1 cellular context compared by ENCODE assay signal in the genomic region with DNA sequence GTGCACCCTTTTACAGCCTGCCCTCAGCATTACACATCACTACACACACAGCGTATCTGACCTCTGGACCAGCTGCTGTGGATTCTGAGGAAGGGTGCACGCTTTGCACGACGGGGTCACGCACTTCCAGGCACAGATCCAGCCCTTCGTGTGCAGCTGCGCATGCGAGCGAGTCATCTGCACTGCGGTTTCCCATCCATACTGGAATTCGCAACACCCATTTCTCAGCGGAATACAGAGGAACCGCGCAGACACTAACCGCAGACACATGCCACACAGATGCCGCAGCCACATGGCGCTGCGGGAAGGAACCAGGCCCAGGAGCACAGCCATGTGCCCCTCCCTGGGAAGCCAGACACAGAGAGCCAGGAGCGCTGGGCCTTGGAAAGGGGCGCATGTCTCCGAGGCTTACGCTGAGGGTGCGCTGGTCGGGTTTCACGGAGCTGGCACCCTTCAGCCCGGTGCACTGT.
TF ChIP-seq lines count a peak whose summit lies in the region.

No MANE protein-coding gene starts in this region.

TF ChIP-seq in HepG2, 621 proteins besides CTCF, POLR2A, EP300 and RAD21 (continued from another document and continues in another):
- TF ChIP-seq, protein P1, sequence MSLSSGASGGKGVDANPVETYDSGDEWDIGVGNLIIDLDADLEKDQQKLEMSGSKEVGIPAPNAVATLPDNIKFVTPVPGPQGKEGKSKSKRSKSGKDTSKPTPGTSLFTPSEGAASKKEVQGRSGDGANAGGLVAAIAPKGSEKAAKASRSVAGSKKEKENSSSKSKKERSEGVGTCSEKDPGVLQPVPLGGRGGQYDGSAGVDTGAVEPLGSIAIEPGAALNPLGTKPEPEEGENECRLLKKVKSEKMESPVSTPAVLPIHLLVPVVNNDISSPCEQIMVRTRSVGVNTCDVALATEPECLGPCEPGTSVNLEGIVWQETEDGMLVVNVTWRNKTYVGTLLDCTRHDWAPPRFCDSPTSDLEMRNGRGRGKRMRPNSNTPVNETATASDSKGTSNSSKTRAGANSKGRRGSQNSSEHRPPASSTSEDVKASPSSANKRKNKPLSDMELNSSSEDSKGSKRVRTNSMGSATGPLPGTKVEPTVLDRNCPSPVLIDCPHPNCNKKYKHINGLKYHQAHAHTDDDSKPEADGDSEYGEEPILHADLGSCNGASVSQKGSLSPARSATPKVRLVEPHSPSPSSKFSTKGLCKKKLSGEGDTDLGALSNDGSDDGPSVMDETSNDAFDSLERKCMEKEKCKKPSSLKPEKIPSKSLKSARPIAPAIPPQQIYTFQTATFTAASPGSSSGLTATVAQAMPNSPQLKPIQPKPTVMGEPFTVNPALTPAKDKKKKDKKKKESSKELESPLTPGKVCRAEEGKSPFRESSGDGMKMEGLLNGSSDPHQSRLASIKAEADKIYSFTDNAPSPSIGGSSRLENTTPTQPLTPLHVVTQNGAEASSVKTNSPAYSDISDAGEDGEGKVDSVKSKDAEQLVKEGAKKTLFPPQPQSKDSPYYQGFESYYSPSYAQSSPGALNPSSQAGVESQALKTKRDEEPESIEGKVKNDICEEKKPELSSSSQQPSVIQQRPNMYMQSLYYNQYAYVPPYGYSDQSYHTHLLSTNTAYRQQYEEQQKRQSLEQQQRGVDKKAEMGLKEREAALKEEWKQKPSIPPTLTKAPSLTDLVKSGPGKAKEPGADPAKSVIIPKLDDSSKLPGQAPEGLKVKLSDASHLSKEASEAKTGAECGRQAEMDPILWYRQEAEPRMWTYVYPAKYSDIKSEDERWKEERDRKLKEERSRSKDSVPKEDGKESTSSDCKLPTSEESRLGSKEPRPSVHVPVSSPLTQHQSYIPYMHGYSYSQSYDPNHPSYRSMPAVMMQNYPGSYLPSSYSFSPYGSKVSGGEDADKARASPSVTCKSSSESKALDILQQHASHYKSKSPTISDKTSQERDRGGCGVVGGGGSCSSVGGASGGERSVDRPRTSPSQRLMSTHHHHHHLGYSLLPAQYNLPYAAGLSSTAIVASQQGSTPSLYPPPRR (CRISPR knock-in tag; IDR thresholded peaks at IDR 0.05; ENCODE audit: borderline replicate concordance), result no peak
- TF ChIP-seq, protein P2, sequence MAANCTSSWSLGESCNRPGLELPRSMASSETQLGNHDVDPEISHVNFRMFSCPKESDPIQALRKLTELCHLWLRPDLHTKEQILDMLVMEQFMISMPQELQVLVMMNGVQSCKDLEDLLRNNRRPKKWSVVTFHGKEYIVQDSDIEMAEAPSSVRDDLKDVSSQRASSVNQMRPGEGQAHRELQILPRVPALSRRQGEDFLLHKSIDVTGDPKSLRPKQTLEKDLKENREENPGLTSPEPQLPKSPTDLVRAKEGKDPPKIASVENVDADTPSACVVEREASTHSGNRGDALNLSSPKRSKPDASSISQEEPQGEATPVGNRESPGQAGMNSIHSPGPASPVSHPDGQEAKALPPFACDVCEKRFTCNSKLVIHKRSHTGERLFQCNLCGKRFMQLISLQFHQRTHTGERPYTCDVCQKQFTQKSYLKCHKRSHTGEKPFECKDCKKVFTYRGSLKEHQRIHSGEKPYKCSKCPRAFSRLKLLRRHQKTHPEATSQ (CRISPR knock-in tag; IDR thresholded peaks at IDR 0.05; ENCODE audit: borderline replicate concordance), result no peak
- TF ChIP-seq ZNF383 (CRISPR knock-in tag; IDR thresholded peaks at IDR 0.05; ENCODE audit: borderline replicate concordance) (no peak), PAWR (CRISPR knock-in tag; IDR thresholded peaks at IDR 0.05; ENCODE audit: borderline replicate concordance) (no peak), NR2F6 (IDR thresholded peaks at IDR 0.05) (peak; percentile 51; the same call in 1 of the 2 replicates), NR2F6 (CRISPR knock-in tag; IDR thresholded peaks at IDR 0.05) (peak; percentile 64), AGO1 (IDR thresholded peaks at IDR 0.05; ENCODE audit: low read depth, low read length, poor library complexity, severe bottlenecking) (no peak), SP5 (CRISPR knock-in tag; IDR thresholded peaks at IDR 0.05; ENCODE audit: borderline replicate concordance, low read depth) (no peak), FIP1L1 (IDR thresholded peaks at IDR 0.05; ENCODE audit: borderline replicate concordance, insufficient read depth, low read depth, low read length) (no peak), POGZ (CRISPR knock-in tag; IDR thresholded peaks at IDR 0.05) (no peak), ZNF616 (CRISPR knock-in tag; IDR thresholded peaks at IDR 0.05; ENCODE audit: low read depth) (no peak), KLF6 (CRISPR knock-in tag; IDR thresholded peaks at IDR 0.05) (no peak), FOXO1 (CRISPR knock-in tag; IDR thresholded peaks at IDR 0.05) (no peak), RARA (CRISPR knock-in tag; IDR thresholded peaks at IDR 0.05) (peak; percentile 42; the same call in 1 of the 2 replicates), MTA1 (CRISPR knock-in tag; IDR thresholded peaks at IDR 0.05; ENCODE audit: borderline replicate concordance) (0 out of 2 replicates have a peak, but pooled peaks have one; percentile 37), PHF5A (CRISPR knock-in tag; IDR thresholded peaks at IDR 0.05; ENCODE audit: low read depth, unreplicated experiment) (no peak), MTA3 (CRISPR knock-in tag; IDR thresholded peaks at IDR 0.05) (no peak), SALL1 (CRISPR knock-in tag; IDR thresholded peaks at IDR 0.05) (peak; percentile 54; the same call in 1 of the 2 replicates), KMT2B (CRISPR knock-in tag; IDR thresholded peaks at IDR 0.05) (no peak), ATRX (CRISPR knock-in tag; IDR thresholded peaks at IDR 0.05; ENCODE audit: borderline replicate concordance) (no peak), SP4 (CRISPR knock-in tag; IDR thresholded peaks at IDR 0.05) (no peak), SRSF9 (IDR thresholded peaks at IDR 0.05; ENCODE audit: borderline replicate concordance, insufficient read depth, low read depth, low read length, poor library complexity, severe bottlenecking) (no peak), ZNF12 (CRISPR knock-in tag; IDR thresholded peaks at IDR 0.05) (no peak), ZNF543 (CRISPR knock-in tag; IDR thresholded peaks at IDR 0.05) (no peak)
- TF ChIP-seq, protein P3, sequence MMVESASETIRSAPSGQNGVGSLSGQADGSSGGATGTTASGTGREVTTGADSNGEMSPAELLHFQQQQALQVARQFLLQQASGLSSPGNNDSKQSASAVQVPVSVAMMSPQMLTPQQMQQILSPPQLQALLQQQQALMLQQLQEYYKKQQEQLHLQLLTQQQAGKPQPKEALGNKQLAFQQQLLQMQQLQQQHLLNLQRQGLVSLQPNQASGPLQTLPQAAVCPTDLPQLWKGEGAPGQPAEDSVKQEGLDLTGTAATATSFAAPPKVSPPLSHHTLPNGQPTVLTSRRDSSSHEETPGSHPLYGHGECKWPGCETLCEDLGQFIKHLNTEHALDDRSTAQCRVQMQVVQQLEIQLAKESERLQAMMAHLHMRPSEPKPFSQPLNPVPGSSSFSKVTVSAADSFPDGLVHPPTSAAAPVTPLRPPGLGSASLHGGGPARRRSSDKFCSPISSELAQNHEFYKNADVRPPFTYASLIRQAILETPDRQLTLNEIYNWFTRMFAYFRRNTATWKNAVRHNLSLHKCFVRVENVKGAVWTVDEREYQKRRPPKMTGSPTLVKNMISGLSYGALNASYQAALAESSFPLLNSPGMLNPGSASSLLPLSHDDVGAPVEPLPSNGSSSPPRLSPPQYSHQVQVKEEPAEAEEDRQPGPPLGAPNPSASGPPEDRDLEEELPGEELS (CRISPR knock-in tag; IDR thresholded peaks at IDR 0.05), result no peak
- TF ChIP-seq, protein P4, sequence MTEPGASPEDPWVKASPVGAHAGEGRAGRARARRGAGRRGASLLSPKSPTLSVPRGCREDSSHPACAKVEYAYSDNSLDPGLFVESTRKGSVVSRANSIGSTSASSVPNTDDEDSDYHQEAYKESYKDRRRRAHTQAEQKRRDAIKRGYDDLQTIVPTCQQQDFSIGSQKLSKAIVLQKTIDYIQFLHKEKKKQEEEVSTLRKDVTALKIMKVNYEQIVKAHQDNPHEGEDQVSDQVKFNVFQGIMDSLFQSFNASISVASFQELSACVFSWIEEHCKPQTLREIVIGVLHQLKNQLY (CRISPR knock-in tag; IDR thresholded peaks at IDR 0.05), result peak; percentile 47; the same call in 1 of the 2 replicates
- TF ChIP-seq, protein P5, sequence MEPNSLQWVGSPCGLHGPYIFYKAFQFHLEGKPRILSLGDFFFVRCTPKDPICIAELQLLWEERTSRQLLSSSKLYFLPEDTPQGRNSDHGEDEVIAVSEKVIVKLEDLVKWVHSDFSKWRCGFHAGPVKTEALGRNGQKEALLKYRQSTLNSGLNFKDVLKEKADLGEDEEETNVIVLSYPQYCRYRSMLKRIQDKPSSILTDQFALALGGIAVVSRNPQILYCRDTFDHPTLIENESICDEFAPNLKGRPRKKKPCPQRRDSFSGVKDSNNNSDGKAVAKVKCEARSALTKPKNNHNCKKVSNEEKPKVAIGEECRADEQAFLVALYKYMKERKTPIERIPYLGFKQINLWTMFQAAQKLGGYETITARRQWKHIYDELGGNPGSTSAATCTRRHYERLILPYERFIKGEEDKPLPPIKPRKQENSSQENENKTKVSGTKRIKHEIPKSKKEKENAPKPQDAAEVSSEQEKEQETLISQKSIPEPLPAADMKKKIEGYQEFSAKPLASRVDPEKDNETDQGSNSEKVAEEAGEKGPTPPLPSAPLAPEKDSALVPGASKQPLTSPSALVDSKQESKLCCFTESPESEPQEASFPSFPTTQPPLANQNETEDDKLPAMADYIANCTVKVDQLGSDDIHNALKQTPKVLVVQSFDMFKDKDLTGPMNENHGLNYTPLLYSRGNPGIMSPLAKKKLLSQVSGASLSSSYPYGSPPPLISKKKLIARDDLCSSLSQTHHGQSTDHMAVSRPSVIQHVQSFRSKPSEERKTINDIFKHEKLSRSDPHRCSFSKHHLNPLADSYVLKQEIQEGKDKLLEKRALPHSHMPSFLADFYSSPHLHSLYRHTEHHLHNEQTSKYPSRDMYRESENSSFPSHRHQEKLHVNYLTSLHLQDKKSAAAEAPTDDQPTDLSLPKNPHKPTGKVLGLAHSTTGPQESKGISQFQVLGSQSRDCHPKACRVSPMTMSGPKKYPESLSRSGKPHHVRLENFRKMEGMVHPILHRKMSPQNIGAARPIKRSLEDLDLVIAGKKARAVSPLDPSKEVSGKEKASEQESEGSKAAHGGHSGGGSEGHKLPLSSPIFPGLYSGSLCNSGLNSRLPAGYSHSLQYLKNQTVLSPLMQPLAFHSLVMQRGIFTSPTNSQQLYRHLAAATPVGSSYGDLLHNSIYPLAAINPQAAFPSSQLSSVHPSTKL (CRISPR knock-in tag; IDR thresholded peaks at IDR 0.05), result peak; percentile 43; the same call in 1 of the 2 replicates
- TF ChIP-seq, protein P6, sequence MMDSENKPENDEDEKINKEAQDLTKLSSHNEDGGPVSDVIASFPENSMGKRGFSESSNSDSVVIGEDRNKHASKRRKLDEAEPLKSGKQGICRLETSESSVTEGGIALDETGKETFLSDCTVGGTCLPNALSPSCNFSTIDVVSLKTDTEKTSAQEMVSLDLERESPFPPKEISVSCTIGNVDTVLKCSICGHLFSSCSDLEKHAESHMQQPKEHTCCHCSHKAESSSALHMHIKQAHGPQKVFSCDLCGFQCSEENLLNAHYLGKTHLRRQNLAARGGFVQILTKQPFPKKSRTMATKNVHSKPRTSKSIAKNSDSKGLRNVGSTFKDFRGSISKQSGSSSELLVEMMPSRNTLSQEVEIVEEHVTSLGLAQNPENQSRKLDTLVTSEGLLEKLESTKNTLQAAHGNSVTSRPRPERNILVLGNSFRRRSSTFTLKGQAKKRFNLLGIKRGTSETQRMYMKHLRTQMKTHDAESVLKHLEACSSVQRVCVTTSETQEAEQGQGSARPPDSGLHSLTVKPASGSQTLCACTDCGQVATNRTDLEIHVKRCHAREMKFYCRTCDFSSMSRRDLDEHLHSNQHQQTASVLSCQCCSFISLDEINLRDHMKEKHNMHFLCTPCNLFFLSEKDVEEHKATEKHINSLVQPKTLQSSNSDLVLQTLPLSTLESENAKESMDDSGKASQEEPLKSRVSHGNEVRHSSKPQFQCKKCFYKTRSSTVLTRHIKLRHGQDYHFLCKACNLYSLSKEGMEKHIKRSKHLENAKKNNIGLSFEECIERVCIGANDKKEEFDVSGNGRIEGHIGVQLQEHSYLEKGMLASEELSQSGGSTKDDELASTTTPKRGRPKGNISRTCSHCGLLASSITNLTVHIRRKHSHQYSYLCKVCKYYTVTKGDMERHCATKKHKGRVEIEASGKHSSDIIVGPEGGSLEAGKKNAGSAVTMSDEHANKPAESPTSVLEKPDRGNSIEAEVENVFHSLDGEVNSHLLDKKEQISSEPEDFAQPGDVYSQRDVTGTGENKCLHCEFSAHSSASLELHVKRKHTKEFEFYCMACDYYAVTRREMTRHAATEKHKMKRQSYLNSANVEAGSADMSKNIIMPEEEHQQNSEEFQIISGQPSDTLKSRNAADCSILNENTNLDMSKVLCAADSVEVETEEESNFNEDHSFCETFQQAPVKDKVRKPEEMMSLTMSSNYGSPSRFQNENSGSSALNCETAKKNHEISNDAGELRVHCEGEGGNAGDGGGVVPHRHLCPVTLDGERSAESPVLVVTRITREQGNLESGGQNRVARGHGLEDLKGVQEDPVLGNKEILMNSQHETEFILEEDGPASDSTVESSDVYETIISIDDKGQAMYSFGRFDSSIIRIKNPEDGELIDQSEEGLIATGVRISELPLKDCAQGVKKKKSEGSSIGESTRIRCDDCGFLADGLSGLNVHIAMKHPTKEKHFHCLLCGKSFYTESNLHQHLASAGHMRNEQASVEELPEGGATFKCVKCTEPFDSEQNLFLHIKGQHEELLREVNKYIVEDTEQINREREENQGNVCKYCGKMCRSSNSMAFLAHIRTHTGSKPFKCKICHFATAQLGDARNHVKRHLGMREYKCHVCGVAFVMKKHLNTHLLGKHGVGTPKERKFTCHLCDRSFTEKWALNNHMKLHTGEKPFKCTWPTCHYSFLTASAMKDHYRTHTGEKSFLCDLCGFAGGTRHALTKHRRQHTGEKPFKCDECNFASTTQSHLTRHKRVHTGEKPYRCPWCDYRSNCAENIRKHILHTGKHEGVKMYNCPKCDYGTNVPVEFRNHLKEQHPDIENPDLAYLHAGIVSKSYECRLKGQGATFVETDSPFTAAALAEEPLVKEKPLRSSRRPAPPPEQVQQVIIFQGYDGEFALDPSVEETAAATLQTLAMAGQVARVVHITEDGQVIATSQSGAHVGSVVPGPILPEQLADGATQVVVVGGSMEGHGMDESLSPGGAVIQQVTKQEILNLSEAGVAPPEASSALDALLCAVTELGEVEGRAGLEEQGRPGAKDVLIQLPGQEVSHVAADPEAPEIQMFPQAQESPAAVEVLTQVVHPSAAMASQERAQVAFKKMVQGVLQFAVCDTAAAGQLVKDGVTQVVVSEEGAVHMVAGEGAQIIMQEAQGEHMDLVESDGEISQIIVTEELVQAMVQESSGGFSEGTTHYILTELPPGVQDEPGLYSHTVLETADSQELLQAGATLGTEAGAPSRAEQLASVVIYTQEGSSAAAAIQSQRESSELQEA (CRISPR knock-in tag; IDR thresholded peaks at IDR 0.05; ENCODE audit: not compliant biosample characterization), result no peak
